ENCODE assay signal across 19 cellular contexts in genomic region chr16:72857841-72858594, GRCh38.
A peak's percentile ranks its signal among the peaks of the same experiment; 100 is the strongest.
DNase-seq lines count a peak whose midpoint lies in the region; ATAC-seq, FAIRE-seq and TF ChIP-seq lines count a peak whose summit lies in the region.
"Had no signal": no experiment of that assay in that cellular context is flagged by ENCODE, and none has a peak within 500 bp of the region (broad histone marks: within the 10 kb centered on the region; RNA-seq: fewer than 3 reads in every experiment).

No MANE protein-coding gene starts in this region.

- H3K27me3 ChIP-seq in astrocyte (ENCODE audit: insufficient read depth, low read length) (no peaks in the 10 kb centered on the region), esophagus squamous epithelium (no peaks in the 10 kb centered on the region), osteoblast (ENCODE audit: insufficient read depth, low read length) (no peaks in the 10 kb centered on the region), tibial artery (no peaks in the 10 kb centered on the region)
- H3K27me3 ChIP-seq: BLaER1 had no signal

- no peak for TF ChIP-seq POLR2A in esophagus squamous epithelium (IDR thresholded peaks at IDR 0.05)

- intact Hi-C loops in esophagus squamous epithelium (cut with DNase I) (no loop called here), tibial artery (cut with DNase I; ENCODE audit: low total_unique reads) (no loop called here)

- H4K20me1 ChIP-seq in astrocyte (ENCODE audit: insufficient read depth, low read length) (peaks cover 11% of the 10 kb centered on the region), osteoblast (ENCODE audit: insufficient read depth, low read length) (no peaks in the 10 kb centered on the region)
- H4K20me1 ChIP-seq: BLaER1 had no signal

- H3K27ac ChIP-seq in astrocyte (ENCODE audit: low read depth, low read length) (no peak overlapping the region), esophagus squamous epithelium (peak overlapping the region in 3 of 4 donors; percentile 47 to 61 (median 54)), osteoblast (ENCODE audit: low read depth, low read length) (peak overlapping the region; percentile 94), tibial artery (peak overlapping the region; percentile 84 to 99)
- H3K27ac ChIP-seq: BLaER1 had no signal

- H3K4me1 ChIP-seq in astrocyte (ENCODE audit: insufficient read depth, low read length) (peaks cover 16% of the 10 kb centered on the region), esophagus squamous epithelium (peaks cover 0 to 22% (median 0%) of the 10 kb centered on the region in 3 donors), osteoblast (ENCODE audit: insufficient read depth, low read length) (peaks cover 26% of the 10 kb centered on the region), tibial artery (peaks cover 0 to 87% (median 47%) of the 10 kb centered on the region in 4 donors)

- H3K4me3 Mint-ChIP-seq in astrocyte (ENCODE audit: unreplicated experiment): no peak overlapping the region
- H3K4me3 Mint-ChIP-seq: activated B cell treated with CpG ODN at 0.5 μM for 24 hours; central memory CD8-positive, alpha-beta T cell; memory B cell; stimulated activated naive CD8-positive, alpha-beta T cell treated with anti-CD3 and anti-CD28 coated beads, Interleukin-15, Interleukin-2, amounts not matched to agents 100 ng/mL and 50 ng/mL, for 24 hours had no signal

- no peaks in the 10 kb centered on the region for H3K27me3 Mint-ChIP-seq in astrocyte (ENCODE audit: low read depth, unreplicated experiment)
- H3K27me3 Mint-ChIP-seq: activated B cell treated with CpG ODN at 0.5 μM for 24 hours had no signal

- H3K4me2 ChIP-seq in astrocyte (ENCODE audit: low read length) (peak overlapping the region; percentile 75), osteoblast (ENCODE audit: insufficient read depth, low read length) (peak overlapping the region; percentile 66)
- H3K4me2 ChIP-seq: BLaER1 had no signal

- H3K4me3 ChIP-seq in astrocyte (ENCODE audit: insufficient read depth, low read depth, low read length) (no peak overlapping the region), esophagus squamous epithelium (no peak overlapping the region), osteoblast (ENCODE audit: insufficient read depth, low read length) (no peak overlapping the region), tibial artery (peak overlapping the region; percentile 34 to 39)
- H3K4me3 ChIP-seq: BLaER1 had no signal

- no peak for ATAC-seq in HG02884 (IDR thresholded peaks at IDR 0.05; ENCODE audit: unreplicated experiment)

- H3K9me3 ChIP-seq in astrocyte (ENCODE audit: insufficient read depth, low read depth, low read length) (no peaks in the 10 kb centered on the region), esophagus squamous epithelium (no peaks in the 10 kb centered on the region), osteoblast (ENCODE audit: low read depth, low read length) (no peaks in the 10 kb centered on the region), tibial artery (no peaks in the 10 kb centered on the region)
- H3K9me3 ChIP-seq: BLaER1 had no signal

- peak overlapping the region; percentile 63 for H3K9ac ChIP-seq in astrocyte (ENCODE audit: low read length)
- H3K9ac ChIP-seq: BLaER1 had no signal

- H3K36me3 Mint-ChIP-seq in astrocyte (ENCODE audit: low read depth, unreplicated experiment): peaks cover 8% of the 10 kb centered on the region

- TF ChIP-seq CTCF in astrocyte (IDR thresholded peaks at IDR 0.05; ENCODE audit: insufficient read depth, low read depth, low read length): no peak
- no peak for TF ChIP-seq CTCF in esophagus squamous epithelium (IDR thresholded peaks at IDR 0.05)
- no peak for TF ChIP-seq CTCF in osteoblast (IDR thresholded peaks at IDR 0.05; ENCODE audit: extremely low read depth, low read depth, low read length)
- no peak for TF ChIP-seq CTCF in tibial artery (IDR thresholded peaks at IDR 0.05)

- H3K79me2 ChIP-seq in astrocyte (ENCODE audit: insufficient read depth, low read length) (peaks cover 33% of the 10 kb centered on the region), osteoblast (ENCODE audit: insufficient read depth, low read length) (peaks cover 59% of the 10 kb centered on the region)

- WGBS in esophagus squamous epithelium, 2 donors: 70 to 80% methylated on average over 9 to 13 of the region's 13 CpGs

- H2AFZ ChIP-seq in astrocyte (ENCODE audit: low read depth, low read length): no peak overlapping the region
- H2AFZ ChIP-seq in osteoblast (ENCODE audit: low read length): no peak overlapping the region

- peaks cover 1% of the 10 kb centered on the region for H3K4me1 Mint-ChIP-seq in astrocyte (ENCODE audit: low read depth, unreplicated experiment)
- H3K4me1 Mint-ChIP-seq: central memory CD8-positive, alpha-beta T cell had no signal

- H3K27ac Mint-ChIP-seq in astrocyte (ENCODE audit: unreplicated experiment): no peak overlapping the region
- H3K27ac Mint-ChIP-seq: activated B cell treated with CpG ODN at 0.5 μM for 24 hours; memory B cell; stimulated activated naive CD8-positive, alpha-beta T cell treated with anti-CD3 and anti-CD28 coated beads, Interleukin-15, Interleukin-2, amounts not matched to agents 100 ng/mL and 50 ng/mL, for 24 hours had no signal

- FAIRE-seq in astrocyte (lab: Jason Lieb, UNC): no peak
- FAIRE-seq: endothelial cell of umbilical vein, RCC 7860 had no signal

- no peaks in the 10 kb centered on the region for H3K36me3 ChIP-seq in astrocyte (ENCODE audit: insufficient read depth, low read length)
- no peaks in the 10 kb centered on the region for H3K36me3 ChIP-seq in esophagus squamous epithelium
- no peaks in the 10 kb centered on the region for H3K36me3 ChIP-seq in osteoblast (ENCODE audit: insufficient read depth, low read length)
- H3K36me3 ChIP-seq in tibial artery: no peaks in the 10 kb centered on the region
- H3K36me3 ChIP-seq: BLaER1 had no signal

- H3K9me3 Mint-ChIP-seq in astrocyte (ENCODE audit: unreplicated experiment): no peaks in the 10 kb centered on the region
- H3K9me3 Mint-ChIP-seq: activated B cell treated with CpG ODN at 0.5 μM for 24 hours; central memory CD8-positive, alpha-beta T cell; stimulated activated naive CD8-positive, alpha-beta T cell treated with anti-CD3 and anti-CD28 coated beads, Interleukin-15, Interleukin-2, amounts not matched to agents 100 ng/mL and 50 ng/mL, for 24 hours had no signal

- DNase-seq in astrocyte (ENCODE audit: low read depth) (no peak), esophagus squamous epithelium (lab: John Stamatoyannopoulos, UW) (no peak), osteoblast (ENCODE audit: insufficient read length, low spot score, missing footprints) (no peak), tibial artery (peak in 1 of 2 donors; percentile 63), amygdala (lab: John Stamatoyannopoulos, UW) (no peak)
- no peak for DNase-seq in activated CD4-positive, alpha-beta T cell treated with anti-CD3 and anti-CD28 coated beads for 4 hours
- DNase-seq: activated B cell treated with CpG ODN at 0.5 μM for 24 hours; activated naive CD4-positive, alpha-beta T cell; DMS 273 treated with DMSO at 0.1 percent for 48 hours; NCI-H2029 treated with DMSO at 0.1 percent for 48 hours; NCI-H82; stimulated activated CD4-positive, alpha-beta T cell treated with anti-CD3 and anti-CD28 coated beads, Interleukin-12 subunit alpha, Interleukin-12 subunit beta, amount 100 ng/mL, for 4 hours had no signal

Comparison
In these comparisons a context has a peak if more than half of its experiments do, and no peak if none do; other contexts are left out.
1. H3K4me3 ChIP-seq: peak in tibial artery (2 of 2); none in astrocyte (single experiment), esophagus squamous epithelium (0 of 4) and osteoblast (single experiment).